In genomic region chr2:188787661-188788044, GRCh38 we compare ENCODE assay signal across 13 cellular contexts.
DNase-seq lines count a peak whose midpoint lies in the region; ATAC-seq and TF ChIP-seq lines count a peak whose summit lies in the region.
"Had no signal": no experiment of that assay in that cellular context is flagged by ENCODE, and none has a peak within 500 bp of the region (broad histone marks: within the 10 kb centered on the region; RNA-seq: fewer than 3 reads in every experiment).

No MANE protein-coding gene starts in this region.

- intact Hi-C loops in tibial artery (cut with DNase I; ENCODE audit: low total_unique reads) = loop anchor here (10.0 kb wide), 1 partner anchor 187 kb away; the partner anchor contains the start of gene COL3A1

- peak; percentile 68 for DNase-seq in OCI-M1 (lab: John Stamatoyannopoulos, UW)
- no peak for DNase-seq in epithelial cell of prostate (ENCODE audit: low read depth, low spot score)
- no peak for DNase-seq in tibial artery
- DNase-seq in DMS153 treated with DMSO at 0.1 percent for 48 hours (lab: John Stamatoyannopoulos, UW; ENCODE audit: unreplicated experiment) = no peak
- DNase-seq in NCI-H1048 (lab: John Stamatoyannopoulos, UW) = no peak
- no peak for DNase-seq in stimulated activated naive CD4-positive, alpha-beta T cell treated with Interleukin-2 at 50 U/mL for 16 hours (lab: John Stamatoyannopoulos, UW)
- DNase-seq: lower lobe of right lung, NCI-H1092 treated with DMSO at 0.1 percent for 48 hours, T1000 had no signal

- H3K27ac ChIP-seq in epithelial cell of prostate = peak overlapping the region; percentile 73
- H3K27ac ChIP-seq in muscle layer of colon (ENCODE audit: low read depth, low read length) = peak overlapping the region; percentile 88
- H3K27ac ChIP-seq in tibial artery = peak overlapping the region; percentile 75
- H3K27ac ChIP-seq: foreskin keratinocyte had no signal

- H3K4me3 ChIP-seq in muscle layer of colon (ENCODE audit: low read depth in 1 of 2, low read length in 2 of 2) (peak overlapping the region in 1 of 2 donors; percentile 0), tibial artery (peak overlapping the region in 1 of 2 donors; percentile 26)
- H3K4me3 ChIP-seq: lower lobe of right lung had no signal

- H3K9me3 ChIP-seq in muscle layer of colon (ENCODE audit: low read length) = no peaks in the 10 kb centered on the region
- no peaks in the 10 kb centered on the region for H3K9me3 ChIP-seq in tibial artery
- H3K9me3 ChIP-seq: adrenal gland, lower lobe of right lung had no signal

- ATAC-seq in HG02840 (IDR thresholded peaks at IDR 0.05; ENCODE audit: low FRiP score, unreplicated experiment) = no peak

- no peak overlapping the region for H3K9ac ChIP-seq in muscle layer of colon (ENCODE audit: low read length)

- H3K4me1 ChIP-seq in muscle layer of colon (ENCODE audit: insufficient read depth, low read length) (peaks cover 30% of the 10 kb centered on the region), tibial artery (peaks cover 0 to 53% (median 10%) of the 10 kb centered on the region in 4 donors)
- H3K4me1 ChIP-seq: lower lobe of right lung had no signal

- no peak for TF ChIP-seq CTCF in tibial artery (IDR thresholded peaks at IDR 0.05)

- H3K27me3 ChIP-seq in muscle layer of colon (ENCODE audit: control insufficient read depth in 1 of 2, insufficient read depth in 2 of 2, low read length in 2 of 2) (no peaks in the 10 kb centered on the region), tibial artery (no peaks in the 10 kb centered on the region)
- H3K27me3 ChIP-seq: adrenal gland, foreskin keratinocyte had no signal

- H3K36me3 ChIP-seq in muscle layer of colon (ENCODE audit: insufficient read depth, low read length) (no peaks in the 10 kb centered on the region), tibial artery (no peaks in the 10 kb centered on the region)
- H3K36me3 ChIP-seq: adrenal gland, lower lobe of right lung had no signal
